30 cellular contexts compared by ENCODE assay signal in genomic region chr11:40178470-40178869, GRCh38.
"Had no signal": no experiment of that assay in that cellular context is flagged by ENCODE, and none has a peak within 500 bp of the region (broad histone marks: within the 10 kb centered on the region; RNA-seq: fewer than 3 reads in every experiment).

No MANE protein-coding gene starts in this region.

- H3K9me3 ChIP-seq: adrenal gland, body of pancreas, esophagus muscularis mucosa, gastrocnemius medialis had no signal

- ATAC-seq: activated CD4-positive, alpha-beta T cell treated with anti-CD3 and anti-CD28 coated beads for 36 hours; activated CD8-positive, alpha-beta memory T cell treated with anti-CD3 and anti-CD28 coated beads, Interleukin-2, amount 10 ng/mL, durations not matched to agents 7 days and 5 days; activated CD8-positive, alpha-beta T cell treated with anti-CD3 and anti-CD28 coated beads, Interleukin-2, amount 10 ng/mL, durations not matched to agents 7 days and 5 days; activated naive CD8-positive, alpha-beta T cell treated with anti-CD3 and anti-CD28 coated beads, Interleukin-2, amount 50 U/mL, for 24 hours; body of pancreas; effector memory CD8-positive, alpha-beta T cell; foreskin keratinocyte; gastrocnemius medialis; heart left ventricle had no signal

- H3K27ac ChIP-seq: adrenal gland, body of pancreas, esophagus muscularis mucosa, foreskin keratinocyte, gastrocnemius medialis, heart left ventricle had no signal

- H3K36me3 ChIP-seq: adrenal gland, esophagus muscularis mucosa, gastrocnemius medialis, heart left ventricle had no signal

- H3K4me3 ChIP-seq: adrenal gland, body of pancreas, esophagus muscularis mucosa, gastrocnemius medialis, heart left ventricle had no signal

- DNase-seq: activated CD4-positive, alpha-beta memory T cell treated with anti-CD3 and anti-CD28 coated beads for 36 hours; activated CD4-positive, alpha-beta T cell treated with anti-CD3 and anti-CD28 coated beads for 36 hours; activated CD4-positive, alpha-beta T cell treated with anti-CD3 and anti-CD28 coated beads, Interleukin-2, amount 10 ng/mL, durations not matched to agents 24 days and 14 days; activated CD4-positive, CD25-positive, alpha-beta regulatory T cell; activated CD4-positive, CD25-positive, alpha-beta regulatory T cell treated with anti-CD3 and anti-CD28 coated beads, Interleukin-2, amount 50 U/mL, for 72 hours; activated CD8-positive, alpha-beta memory T cell treated with anti-CD3 and anti-CD28 coated beads, Interleukin-2, amount 10 ng/mL, durations not matched to agents 7 days and 5 days; activated CD8-positive, alpha-beta memory T cell treated with anti-CD3 and anti-CD28 coated beads, Interleukin-2, amount 50 U/mL, for 4 hours; activated CD8-positive, alpha-beta T cell treated with anti-CD3 and anti-CD28 coated beads, Interleukin-2, amount 10 ng/mL, durations not matched to agents 7 days and 5 days; activated effector memory CD4-positive, alpha-beta T cell treated with anti-CD3 and anti-CD28 coated beads, Interleukin-2, amount 50 U/mL, for 16 hours; activated naive CD4-positive, alpha-beta T cell treated with anti-CD3 and anti-CD28 coated beads for 36 hours; activated naive CD8-positive, alpha-beta T cell treated with anti-CD3 and anti-CD28 coated beads for 36 hours; activated naive CD8-positive, alpha-beta T cell treated with anti-CD3 and anti-CD28 coated beads, Interleukin-2, amount 50 U/mL, for 24 hours; activated T-cell treated with anti-CD3 and anti-CD28 coated beads, Interleukin-2, amount 50 U/mL, for 1 hour; activated T-cell treated with anti-CD3 and anti-CD28 coated beads, Interleukin-2, amount 50 U/mL, for 48 hours; adrenal gland; amygdala; aorta; body of pancreas; caudate nucleus; cortex of kidney; dermis blood vessel endothelial cell; effector CD4-positive, alpha-beta T cell; effector memory CD8-positive, alpha-beta T cell; erythroblast; foreskin keratinocyte; gastrocnemius medialis; glutamatergic neuron; heart left ventricle; T1000 had no signal

- H3K27me3 ChIP-seq: adrenal gland, body of pancreas, esophagus muscularis mucosa, foreskin keratinocyte, gastrocnemius medialis, heart left ventricle had no signal

- H3K4me1 ChIP-seq: adrenal gland, body of pancreas, esophagus muscularis mucosa, foreskin keratinocyte, gastrocnemius medialis, heart left ventricle had no signal
